Comparison of ENCODE assay signal across 19 cellular contexts in genomic region chr6:51199272-51199671, GRCh38.
DNase-seq lines count a peak whose midpoint lies in the region; ATAC-seq, FAIRE-seq and TF ChIP-seq lines count a peak whose summit lies in the region.
"Had no signal": no experiment of that assay in that cellular context is flagged by ENCODE, and none has a peak within 500 bp of the region (broad histone marks: within the 10 kb centered on the region; RNA-seq: fewer than 3 reads in every experiment).

No MANE protein-coding gene starts in this region.

- POLR2A ChIA-PET in K562 (lab: Yijun Ruan, JAX): interaction anchor here (0.5 to 1.0 kb wide), 2 partner anchors 25 to 83 kb away, joined by 3 read pairs; no protein-coding TSS in a partner anchor

- H3K27ac ChIP-seq in K562 (ENCODE audit: extremely low read depth, low read depth, low read length): no peak overlapping the region
- no peak overlapping the region for H3K27ac ChIP-seq in testis
- H3K27ac ChIP-seq: BLaER1, GM23248 had no signal

- H3K36me3 ChIP-seq in K562 (ENCODE audit: control insufficient read depth, insufficient read depth, low read length) (no peaks in the 10 kb centered on the region), testis (ENCODE audit: low read depth, missing control alignments) (no peaks in the 10 kb centered on the region)
- H3K36me3 ChIP-seq: BLaER1 had no signal

- no peaks in the 10 kb centered on the region for H3K9me3 ChIP-seq in K562 (replicated peaks; ENCODE audit: control insufficient read depth, insufficient read depth, low read depth, low read length)
- H3K9me3 ChIP-seq in testis: no peaks in the 10 kb centered on the region
- H3K9me3 ChIP-seq: BLaER1 had no signal

- peak overlapping the region; percentile 67; the same call in 1 of the 2 replicates for H2AFZ ChIP-seq in K562 (ENCODE audit: low read depth, low read length)
- H2AFZ ChIP-seq: GM23248 had no signal

- FAIRE-seq in K562 (lab: Jason Lieb, UNC): no peak

- H3K27me3 ChIP-seq in K562 (ENCODE audit: control insufficient read depth in 2 of 2, insufficient read depth in 2 of 2, low read length in 2 of 2) (no peaks in the 10 kb centered on the region), testis (no peaks in the 10 kb centered on the region)
- H3K27me3 ChIP-seq: BLaER1 had no signal

- intact Hi-C loops in K562 (cut with micrococcal nuclease): no loop called here
- intact Hi-C loops in testis (cut with DNase I; ENCODE audit: low total_unique reads): no loop called here

- H3K79me2 ChIP-seq in K562 (ENCODE audit: control insufficient read depth, insufficient read depth, low read length): no peaks in the 10 kb centered on the region

- no peak for TF ChIP-seq RAD21 in K562 (CRISPR knock-in tag; conservative IDR thresholded peaks at IDR 0.05 in 1 of 2, IDR thresholded peaks at IDR 0.05 in 1 of 2)

- in situ Hi-C loops in K562 (cut with MboI): no loop called here

- H3K4me1 ChIP-seq in K562 (replicated peaks in 1 of 2; ENCODE audit: control insufficient read depth in 2 of 2, insufficient read depth in 2 of 2, low read length in 2 of 2) (peaks cover 0 to 3% of the 10 kb centered on the region in 2 experiments; a peak in 1 of 5 replicates), testis (no peaks in the 10 kb centered on the region)
- H3K4me1 ChIP-seq: BLaER1 had no signal

- no peak overlapping the region for H3K4me3 ChIP-seq in K562
- no peak overlapping the region for H3K4me3 ChIP-seq in testis
- H3K4me3 ChIP-seq: BLaER1, GM23248 had no signal

- no peak for TF ChIP-seq POLR2A in K562 (conservative IDR thresholded peaks at IDR 0.05)
- no peak for TF ChIP-seq POLR2A in testis (IDR thresholded peaks at IDR 0.05)

- no peaks in the 10 kb centered on the region for H3K9me1 ChIP-seq in K562 (ENCODE audit: control insufficient read depth, insufficient read depth, low read length)

- CTCF ChIA-PET in K562 (lab: Yijun Ruan, JAX; ENCODE audit: low intra/inter-chr PET ratio): no interaction called here

- H3K4me2 ChIP-seq in K562 (ENCODE audit: insufficient read depth, low read length): no peak overlapping the region
- H3K4me2 ChIP-seq: BLaER1 had no signal

- TF ChIP-seq EP300 in K562 (IDR thresholded peaks at IDR 0.05; ENCODE audit: low read length): no peak

- H4K20me1 ChIP-seq in K562 (replicated peaks; ENCODE audit: control insufficient read depth, insufficient read depth, low read length): no peaks in the 10 kb centered on the region
- H4K20me1 ChIP-seq: BLaER1 had no signal

- ATAC-seq in GM19025 (IDR thresholded peaks at IDR 0.05; ENCODE audit: low read depth, unreplicated experiment) (peak; percentile 60), GM21786 (IDR thresholded peaks at IDR 0.05; ENCODE audit: unreplicated experiment) (peak; percentile 50), HG03196 (IDR thresholded peaks at IDR 0.05; ENCODE audit: unreplicated experiment) (peak; percentile 81), K562 (no peak)

- no peak for TF ChIP-seq CTCF in K562 (IDR thresholded peaks at IDR 0.05 in 2 of 3, conservative IDR thresholded peaks at IDR 0.05 in 1 of 3; ENCODE audit: insufficient read depth in 2 of 3, low read depth in 1 of 3, low read length in 3 of 3)
- no peak for TF ChIP-seq CTCF in testis (IDR thresholded peaks at IDR 0.05)

- H3K9ac ChIP-seq in K562 (ENCODE audit: insufficient read depth in 1 of 2, low read depth in 2 of 2, low read length in 2 of 2): no peak overlapping the region
- H3K9ac ChIP-seq: BLaER1, GM23248 had no signal

- DNase-seq in K562 (ENCODE audit: extremely low read depth in 1 of 4, low spot score in 3 of 4): no peak
- DNase-seq in kidney tubule cell (ENCODE audit: low spot score): no peak
- DNase-seq in NCI-H510A treated with DMSO at 0.1 percent for 48 hours (lab: John Stamatoyannopoulos, UW): no peak
- no peak for DNase-seq in testis
- DNase-seq: DMS 273 treated with DMSO at 0.1 percent for 48 hours; GM23248; KBM-7; NCI-H1048; NCI-H187 treated with DMSO at 0.1 percent for 48 hours; NCI-H2171 treated with DMSO at 0.1 percent for 48 hours; NCI-H526 treated with DMSO at 0.1 percent for 48 hours; NK-92 treated with Interleukin-12 subunit alpha and Interleukin-12 subunit beta, amount 100 ng/mL, for 24 hours; OCI-M1; RPMI8226; SW 1271 had no signal

- no TSS peak for BruUV-seq in K562 (replicated peaks; lab: Mats Ljungman, UMichigan)

- 18% methylated on average over 4 of the region's 4 CpGs for WGBS in K562 (ENCODE audit: insufficient coverage, low coverage, missing lambda C conversion rate)
- WGBS in testis, 2 donors: 29 to 31% methylated on average over 4 of the region's 4 CpGs

TF ChIP-seq in K562, 482 proteins besides CTCF, POLR2A, EP300 and RAD21 (continues in another document):
- TF ChIP-seq XRCC5 (IDR thresholded peaks at IDR 0.05; ENCODE audit: low read depth, low read length) (no peak), MEIS2 (IDR thresholded peaks at IDR 0.05; ENCODE audit: partially characterized antibody) (peak; percentile 4), PKNOX1 (IDR thresholded peaks at IDR 0.05) (no peak), SMARCA4 (IDR thresholded peaks at IDR 0.05) (no peak), RREB1 (CRISPR knock-in tag; IDR thresholded peaks at IDR 0.05) (no peak), CREB3 (tag; conservative IDR thresholded peaks at IDR 0.05; ENCODE audit: low read depth) (no peak), SOX6 (IDR thresholded peaks at IDR 0.05) (no peak), ZNF165 (CRISPR knock-in tag; IDR thresholded peaks at IDR 0.05; ENCODE audit: borderline replicate concordance) (no peak), ZNF507 (tag; conservative IDR thresholded peaks at IDR 0.05) (no peak), CBX8 (IDR thresholded peaks at IDR 0.05; ENCODE audit: borderline replicate concordance, extremely low read depth, low read depth, low read length, poor library complexity, severe bottlenecking) (no peak)
